In genomic region chr19:18866800-18867123, GRCh38 we compare ENCODE assay signal across 14 cellular contexts. TPM values are rescaled to one million over a fixed set of nuclear protein-coding genes. Genes with fewer than 3 reads are reported as not detected.
DNase-seq lines count a peak whose midpoint lies in the region; ATAC-seq and TF ChIP-seq lines count a peak whose summit lies in the region.
"Had no signal": no experiment of that assay in that cellular context is flagged by ENCODE, and none has a peak within 500 bp of the region (broad histone marks: within the 10 kb centered on the region; RNA-seq: fewer than 3 reads in every experiment).

No MANE protein-coding gene starts in this region.

- 0 out of 2 replicates have a peak, but pooled peaks cover 6% of the 10 kb centered on the region for H3K4me1 ChIP-seq in PC-9 (replicated peaks; ENCODE audit: insufficient read depth)
- no peaks in the 10 kb centered on the region for H3K4me1 ChIP-seq in thoracic aorta (ENCODE audit: control insufficient read depth in 1 of 2, low read depth in 2 of 2)

- H3K4me3 ChIP-seq in PC-9 (no peak overlapping the region), thoracic aorta (no peak overlapping the region)
- H3K4me3 ChIP-seq: ovary, sigmoid colon, tibial nerve had no signal

- no peak overlapping the region for H3K4me2 ChIP-seq in PC-9

- BruUV-seq in PC-9 (replicated peaks; lab: Mats Ljungman, UMichigan) = no TSS peak

- H3K36me3 ChIP-seq in PC-9 (ENCODE audit: low read depth) (peaks cover 25% of the 10 kb centered on the region), thoracic aorta (peaks cover 60% of the 10 kb centered on the region)
- H3K36me3 ChIP-seq: ovary had no signal

- peaks cover 38% of the 10 kb centered on the region for H4K20me1 ChIP-seq in PC-9 (ENCODE audit: insufficient read depth)

- no peaks in the 10 kb centered on the region for H3K9me3 ChIP-seq in PC-9 (ENCODE audit: insufficient read depth, low read depth)
- no peaks in the 10 kb centered on the region for H3K9me3 ChIP-seq in thoracic aorta
- H3K9me3 ChIP-seq: ovary, sigmoid colon, tibial nerve had no signal

- CTCF ChIA-PET in activated CD8-positive, alpha-beta T cell treated with anti-CD3 and anti-CD28 coated beads for 36 hours (lab: Charles Lee) = interaction anchor here (1.0 to 5.0 kb wide), 13 partner anchors 11 to 393 kb away, joined by 3 to 38 read pairs (median 3); partner anchors contain the start of genes COPE, DDX49 and REX1BD
- CTCF ChIA-PET in activated CD8-positive, alpha-beta T cell treated with anti-CD3 and anti-CD28 coated beads, Interleukin-2, amount 10 ng/mL, durations not matched to agents 7 days and 5 days (lab: Charles Lee) = interaction anchor here (0.9 to 2.2 kb wide), 6 partner anchors 8 to 346 kb away, joined by 3 to 9 read pairs (median 4); no protein-coding TSS in a partner anchor
- CTCF ChIA-PET in PC-9 (lab: Charles Lee) = interaction anchor here (0.6 kb wide), 1 partner anchor 85 kb away, joined by 23 read pairs; no protein-coding TSS in a partner anchor

- POLR2A ChIA-PET in activated CD8-positive, alpha-beta T cell treated with anti-CD3 and anti-CD28 coated beads for 36 hours (lab: Charles Lee) = interaction anchor here (1.8 kb wide), 1 partner anchor 52 kb away, joined by 4 read pairs; the partner anchor contains the start of genes COPE and DDX49
- POLR2A ChIA-PET in activated CD8-positive, alpha-beta T cell treated with anti-CD3 and anti-CD28 coated beads, Interleukin-2, amount 10 ng/mL, durations not matched to agents 7 days and 5 days (lab: Charles Lee) = no interaction called here
- POLR2A ChIA-PET in PC-9 (lab: Charles Lee; ENCODE audit: unreplicated experiment) = no interaction called here

- H3K36me3 Mint-ChIP-seq in activated CD8-positive, alpha-beta T cell treated with anti-CD3 and anti-CD28 coated beads for 36 hours (ENCODE audit: low read depth) = peaks cover 38% of the 10 kb centered on the region
- peaks cover 40% of the 10 kb centered on the region for H3K36me3 Mint-ChIP-seq in activated CD8-positive, alpha-beta T cell treated with anti-CD3 and anti-CD28 coated beads, Interleukin-2, amount 10 ng/mL, durations not matched to agents 7 days and 5 days (ENCODE audit: low read depth)
- no peaks in the 10 kb centered on the region for H3K36me3 Mint-ChIP-seq in glutamatergic neuron (ENCODE audit: unreplicated experiment)

- H3K4me3 Mint-ChIP-seq in activated CD8-positive, alpha-beta T cell treated with anti-CD3 and anti-CD28 coated beads for 36 hours = no peak overlapping the region
- no peak overlapping the region for H3K4me3 Mint-ChIP-seq in activated CD8-positive, alpha-beta T cell treated with anti-CD3 and anti-CD28 coated beads, Interleukin-2, amount 10 ng/mL, durations not matched to agents 7 days and 5 days
- peak overlapping the region; percentile 56 for H3K4me3 Mint-ChIP-seq in glutamatergic neuron (ENCODE audit: unreplicated experiment)
- H3K4me3 Mint-ChIP-seq: activated naive CD4-positive, alpha-beta T cell treated with anti-CD3 and anti-CD28 coated beads for 36 hours had no signal

- intact Hi-C loops in activated CD8-positive, alpha-beta T cell treated with anti-CD3 and anti-CD28 coated beads for 36 hours (cut with micrococcal nuclease) = no loop called here
- intact Hi-C loops in PC-9 (cut with micrococcal nuclease; ENCODE audit: unreplicated experiment) = no loop called here

- H3K27me3 Mint-ChIP-seq in activated CD8-positive, alpha-beta T cell treated with anti-CD3 and anti-CD28 coated beads for 36 hours = peaks cover 2% of the 10 kb centered on the region
- no peaks in the 10 kb centered on the region for H3K27me3 Mint-ChIP-seq in activated CD8-positive, alpha-beta T cell treated with anti-CD3 and anti-CD28 coated beads, Interleukin-2, amount 10 ng/mL, durations not matched to agents 7 days and 5 days (ENCODE audit: low read depth)
- peaks cover 11% of the 10 kb centered on the region for H3K27me3 Mint-ChIP-seq in glutamatergic neuron (ENCODE audit: unreplicated experiment)

- peaks cover 49% of the 10 kb centered on the region; the same call in 1 of the 2 replicates for H3F3A ChIP-seq in PC-9 (ENCODE audit: insufficient read depth, low read depth)

- H3K27me3 ChIP-seq in PC-9 (ENCODE audit: insufficient read depth, low read depth) = no peaks in the 10 kb centered on the region
- H3K27me3 ChIP-seq in thoracic aorta (replicated peaks; ENCODE audit: insufficient read depth) = no peaks in the 10 kb centered on the region
- H3K27me3 ChIP-seq: ovary, tibial nerve had no signal

- H3K27ac Mint-ChIP-seq in activated CD8-positive, alpha-beta T cell treated with anti-CD3 and anti-CD28 coated beads for 36 hours = no peak overlapping the region
- H3K27ac Mint-ChIP-seq in activated CD8-positive, alpha-beta T cell treated with anti-CD3 and anti-CD28 coated beads, Interleukin-2, amount 10 ng/mL, durations not matched to agents 7 days and 5 days = no peak overlapping the region
- no peak overlapping the region for H3K27ac Mint-ChIP-seq in glutamatergic neuron (ENCODE audit: unreplicated experiment)
- H3K27ac Mint-ChIP-seq: activated naive CD4-positive, alpha-beta T cell treated with anti-CD3 and anti-CD28 coated beads for 36 hours had no signal

- TF ChIP-seq CTCF in activated CD8-positive, alpha-beta T cell treated with anti-CD3 and anti-CD28 coated beads for 36 hours (IDR thresholded peaks at IDR 0.05) = peak; percentile 73
- TF ChIP-seq CTCF in PC-9 (conservative IDR thresholded peaks at IDR 0.05) (peak; percentile 48; the same call in 1 of the 2 replicates), glutamatergic neuron (IDR thresholded peaks at IDR 0.05; ENCODE audit: partially characterized antibody, unreplicated experiment) (peak; percentile 55), thoracic aorta (IDR thresholded peaks at IDR 0.05) (peak; percentile 9)

- H3K27ac ChIP-seq in PC-9 (no peak overlapping the region), thoracic aorta (no peak overlapping the region)
- H3K27ac ChIP-seq: ovary, sigmoid colon had no signal

- no peak for DNase-seq in activated CD8-positive, alpha-beta T cell treated with anti-CD3 and anti-CD28 coated beads for 36 hours
- DNase-seq in activated CD8-positive, alpha-beta T cell treated with anti-CD3 and anti-CD28 coated beads, Interleukin-2, amount 10 ng/mL, durations not matched to agents 7 days and 5 days = no peak
- DNase-seq in PC-9 (no peak), glutamatergic neuron (no peak), thoracic aorta (ENCODE audit: low spot score) (no peak), NCI-H2227 treated with DMSO at 0.1 percent for 48 hours (lab: John Stamatoyannopoulos, UW) (no peak), NCI-H510A (lab: John Stamatoyannopoulos, UW) (no peak)
- DNase-seq: NCI-H187 treated with DMSO at 0.1 percent for 48 hours, sigmoid colon had no signal

- H3K9me3 Mint-ChIP-seq in activated CD8-positive, alpha-beta T cell treated with anti-CD3 and anti-CD28 coated beads for 36 hours = no peaks in the 10 kb centered on the region
- H3K9me3 Mint-ChIP-seq in activated CD8-positive, alpha-beta T cell treated with anti-CD3 and anti-CD28 coated beads, Interleukin-2, amount 10 ng/mL, durations not matched to agents 7 days and 5 days (ENCODE audit: insufficient read depth) = no peaks in the 10 kb centered on the region
- peaks cover 8% of the 10 kb centered on the region for H3K9me3 Mint-ChIP-seq in glutamatergic neuron (ENCODE audit: unreplicated experiment)
- H3K9me3 Mint-ChIP-seq: activated naive CD4-positive, alpha-beta T cell treated with anti-CD3 and anti-CD28 coated beads for 36 hours; effector memory CD8-positive, alpha-beta T cell had no signal

- peaks cover 3% of the 10 kb centered on the region for H3K4me1 Mint-ChIP-seq in activated CD8-positive, alpha-beta T cell treated with anti-CD3 and anti-CD28 coated beads for 36 hours (ENCODE audit: low read depth)
- H3K4me1 Mint-ChIP-seq in activated CD8-positive, alpha-beta T cell treated with anti-CD3 and anti-CD28 coated beads, Interleukin-2, amount 10 ng/mL, durations not matched to agents 7 days and 5 days (ENCODE audit: low read depth) = no peaks in the 10 kb centered on the region
- H3K4me1 Mint-ChIP-seq in glutamatergic neuron (ENCODE audit: low read depth, unreplicated experiment) = peaks cover 4% of the 10 kb centered on the region

- H2AFZ ChIP-seq in PC-9 = no peak overlapping the region

- H3K79me2 ChIP-seq in PC-9 (ENCODE audit: low read depth) = no peaks in the 10 kb centered on the region

- no peak for ATAC-seq in activated CD8-positive, alpha-beta T cell treated with anti-CD3 and anti-CD28 coated beads for 36 hours
- no peak for ATAC-seq in activated CD8-positive, alpha-beta T cell treated with anti-CD3 and anti-CD28 coated beads, Interleukin-2, amount 10 ng/mL, durations not matched to agents 7 days and 5 days
- ATAC-seq in thoracic aorta (ENCODE audit: insufficient number of reproducible peaks, low FRiP score, low read depth) = no peak
- no peak for ATAC-seq in activated CD4-positive, CD25-positive, alpha-beta regulatory T cell treated with anti-CD3 and anti-CD28 coated beads, Interleukin-2, amount 50 U/mL, for 24 hours

- H3K9me2 ChIP-seq in PC-9 (ENCODE audit: insufficient read depth) = no peaks in the 10 kb centered on the region

RNA-seq across cellular contexts. Expression of gene CERS1, which starts 29.2 kb away (rescaled TPM):
- total RNA-seq in activated CD8-positive, alpha-beta T cell treated with anti-CD3 and anti-CD28 coated beads for 36 hours = under 1 TPM; 0.18 to 0.36 TPM
- total RNA-seq in activated CD8-positive, alpha-beta T cell treated with anti-CD3 and anti-CD28 coated beads, Interleukin-2, amount 10 ng/mL, durations not matched to agents 7 days and 5 days = not detected
- total RNA-seq in PC-9 (2021) = 2.7 and 4.9 TPM in 2 replicates
- total RNA-seq in glutamatergic neuron (ENCODE audit: unreplicated experiment) = 15.3 TPM
- 1 to 10 TPM; 1.1 to 1.7 TPM for total RNA-seq in thoracic aorta
- total RNA-seq: activated naive CD4-positive, alpha-beta T cell treated with anti-CD3 and anti-CD28 coated beads for 36 hours had no signal

RNA-seq across cellular contexts. Expression of gene UPF1, which starts 35.0 kb away (rescaled TPM):
- total RNA-seq in activated CD8-positive, alpha-beta T cell treated with anti-CD3 and anti-CD28 coated beads for 36 hours = 10 to 100 TPM; 75.9 to 87.6 TPM
- total RNA-seq in activated CD8-positive, alpha-beta T cell treated with anti-CD3 and anti-CD28 coated beads, Interleukin-2, amount 10 ng/mL, durations not matched to agents 7 days and 5 days = 10 to 100 TPM; 81.8 to 84.0 TPM
- total RNA-seq in PC-9 (2021) = 78.8 and 93.0 TPM in 2 replicates
- 46.3 TPM for total RNA-seq in glutamatergic neuron (ENCODE audit: unreplicated experiment)
- 10 to 100 TPM; 56.5 to 95.2 TPM for total RNA-seq in thoracic aorta

RNA-seq across cellular contexts. Expression of gene COPE, which starts 52.4 kb away (rescaled TPM):
- total RNA-seq in activated CD8-positive, alpha-beta T cell treated with anti-CD3 and anti-CD28 coated beads for 36 hours = 100 to 1,000 TPM; 179 to 183 TPM
- 100 to 1,000 TPM; 248 to 264 TPM for total RNA-seq in activated CD8-positive, alpha-beta T cell treated with anti-CD3 and anti-CD28 coated beads, Interleukin-2, amount 10 ng/mL, durations not matched to agents 7 days and 5 days
- 190 and 221 TPM in 2 replicates for total RNA-seq in PC-9 (2021)
- total RNA-seq in glutamatergic neuron (ENCODE audit: unreplicated experiment) = 177 TPM
- 100 to 1,000 TPM; 134 to 266 TPM for total RNA-seq in thoracic aorta

RNA-seq across cellular contexts. Expression of gene DDX49, which starts 52.8 kb away (rescaled TPM):
- total RNA-seq in activated CD8-positive, alpha-beta T cell treated with anti-CD3 and anti-CD28 coated beads for 36 hours = 10 to 100 TPM; 61.0 to 61.6 TPM
- 10 to 100 TPM; 56.1 to 57.3 TPM for total RNA-seq in activated CD8-positive, alpha-beta T cell treated with anti-CD3 and anti-CD28 coated beads, Interleukin-2, amount 10 ng/mL, durations not matched to agents 7 days and 5 days
- total RNA-seq in PC-9 (2021) (41.2 and 46.3 TPM in 2 replicates), glutamatergic neuron (ENCODE audit: unreplicated experiment) (51.4 TPM), thoracic aorta (10 to 100 TPM; 34.5 to 41.7 TPM)

Comparison
In these comparisons a context has a peak if more than half of its experiments do, and no peak if none do; other contexts are left out.
1. CTCF ChIP-seq: peak in every context shown above with its lines; median percentile 73 in activated CD8-positive, alpha-beta T cell treated with anti-CD3 and anti-CD28 coated beads for 36 hours; 55 in glutamatergic neuron; 48 in PC-9; 9 in thoracic aorta.